ENCODE assay signal across 1 cellular context in the genomic region with DNA sequence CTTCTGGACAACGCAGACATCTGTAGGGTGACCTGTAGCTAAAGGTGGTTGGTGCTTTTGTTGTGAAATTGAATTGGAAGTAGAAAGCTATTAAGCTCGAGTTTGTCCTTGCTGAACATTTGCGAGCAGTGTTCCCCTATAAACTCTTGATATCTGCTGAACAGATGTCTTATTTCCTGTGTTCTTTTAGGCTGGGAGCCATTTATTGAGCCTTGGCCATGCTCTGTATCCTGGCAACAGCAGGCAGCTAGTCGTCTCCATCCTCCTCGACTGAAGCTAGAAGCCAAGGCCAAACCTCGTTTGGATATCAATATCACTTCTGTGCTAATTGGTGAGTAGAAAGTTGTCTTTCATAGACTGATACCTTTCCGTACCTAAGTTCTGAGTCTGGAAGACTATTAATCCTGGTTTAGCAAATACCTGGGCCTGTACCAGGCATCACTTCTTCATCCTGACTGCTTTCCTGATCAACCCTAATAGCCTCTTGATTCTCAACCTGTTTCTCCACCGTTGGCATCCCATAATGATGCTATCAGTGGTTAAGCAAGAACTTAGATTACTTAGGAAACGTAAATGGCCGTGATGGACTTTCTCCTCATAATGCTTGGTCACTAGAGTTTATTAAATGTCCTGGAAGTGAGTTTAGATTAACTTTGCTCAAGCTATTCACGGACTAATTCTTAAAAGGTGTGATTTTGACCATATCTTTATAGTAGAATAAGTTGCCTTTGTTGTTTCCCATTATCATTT.
TF ChIP-seq lines count a peak whose summit lies in the region.

No MANE protein-coding gene starts in this region.

TF ChIP-seq in HepG2, 621 proteins besides CTCF, POLR2A, EP300 and RAD21:
- TF ChIP-seq ZKSCAN5 (CRISPR knock-in tag; IDR thresholded peaks at IDR 0.05) (no peak), ZNF383 (CRISPR knock-in tag; IDR thresholded peaks at IDR 0.05; ENCODE audit: borderline replicate concordance) (no peak), RXRB (CRISPR knock-in tag; IDR thresholded peaks at IDR 0.05; ENCODE audit: borderline replicate concordance) (no peak), MEIS2 (CRISPR knock-in tag; IDR thresholded peaks at IDR 0.05) (no peak), NR2F2 (IDR thresholded peaks at IDR 0.05; ENCODE audit: borderline replicate concordance, low read depth) (no peak), RFXANK (CRISPR knock-in tag; IDR thresholded peaks at IDR 0.05) (no peak), ATF7-NPFF (CRISPR knock-in tag; IDR thresholded peaks at IDR 0.05; ENCODE audit: low read depth) (no peak), MTF1 (CRISPR knock-in tag; IDR thresholded peaks at IDR 0.05) (no peak), ZNF761 (CRISPR knock-in tag; conservative IDR thresholded peaks at IDR 0.05) (no peak), PRPF4 (IDR thresholded peaks at IDR 0.05; ENCODE audit: low read depth, low read length, poor library complexity, severe bottlenecking) (no peak), ZMAT3 (CRISPR knock-in tag; conservative IDR thresholded peaks at IDR 0.05) (no peak)
- TF ChIP-seq, protein P1, sequence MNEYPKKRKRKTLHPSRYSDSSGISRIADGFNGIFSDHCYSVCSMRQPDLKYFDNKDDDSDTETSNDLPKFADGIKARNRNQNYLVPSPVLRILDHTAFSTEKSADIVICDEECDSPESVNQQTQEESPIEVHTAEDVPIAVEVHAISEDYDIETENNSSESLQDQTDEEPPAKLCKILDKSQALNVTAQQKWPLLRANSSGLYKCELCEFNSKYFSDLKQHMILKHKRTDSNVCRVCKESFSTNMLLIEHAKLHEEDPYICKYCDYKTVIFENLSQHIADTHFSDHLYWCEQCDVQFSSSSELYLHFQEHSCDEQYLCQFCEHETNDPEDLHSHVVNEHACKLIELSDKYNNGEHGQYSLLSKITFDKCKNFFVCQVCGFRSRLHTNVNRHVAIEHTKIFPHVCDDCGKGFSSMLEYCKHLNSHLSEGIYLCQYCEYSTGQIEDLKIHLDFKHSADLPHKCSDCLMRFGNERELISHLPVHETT (CRISPR knock-in tag; conservative IDR thresholded peaks at IDR 0.05) = no peak
- TF ChIP-seq, protein P2, sequence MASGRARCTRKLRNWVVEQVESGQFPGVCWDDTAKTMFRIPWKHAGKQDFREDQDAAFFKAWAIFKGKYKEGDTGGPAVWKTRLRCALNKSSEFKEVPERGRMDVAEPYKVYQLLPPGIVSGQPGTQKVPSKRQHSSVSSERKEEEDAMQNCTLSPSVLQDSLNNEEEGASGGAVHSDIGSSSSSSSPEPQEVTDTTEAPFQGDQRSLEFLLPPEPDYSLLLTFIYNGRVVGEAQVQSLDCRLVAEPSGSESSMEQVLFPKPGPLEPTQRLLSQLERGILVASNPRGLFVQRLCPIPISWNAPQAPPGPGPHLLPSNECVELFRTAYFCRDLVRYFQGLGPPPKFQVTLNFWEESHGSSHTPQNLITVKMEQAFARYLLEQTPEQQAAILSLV (CRISPR knock-in tag; IDR thresholded peaks at IDR 0.05; ENCODE audit: borderline replicate concordance) = no peak
- TF ChIP-seq, protein P3, sequence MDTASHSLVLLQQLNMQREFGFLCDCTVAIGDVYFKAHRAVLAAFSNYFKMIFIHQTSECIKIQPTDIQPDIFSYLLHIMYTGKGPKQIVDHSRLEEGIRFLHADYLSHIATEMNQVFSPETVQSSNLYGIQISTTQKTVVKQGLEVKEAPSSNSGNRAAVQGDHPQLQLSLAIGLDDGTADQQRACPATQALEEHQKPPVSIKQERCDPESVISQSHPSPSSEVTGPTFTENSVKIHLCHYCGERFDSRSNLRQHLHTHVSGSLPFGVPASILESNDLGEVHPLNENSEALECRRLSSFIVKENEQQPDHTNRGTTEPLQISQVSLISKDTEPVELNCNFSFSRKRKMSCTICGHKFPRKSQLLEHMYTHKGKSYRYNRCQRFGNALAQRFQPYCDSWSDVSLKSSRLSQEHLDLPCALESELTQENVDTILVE (CRISPR knock-in tag; IDR thresholded peaks at IDR 0.05) = no peak
